Comparison of ENCODE assay signal across 29 cellular contexts in the genomic region with DNA sequence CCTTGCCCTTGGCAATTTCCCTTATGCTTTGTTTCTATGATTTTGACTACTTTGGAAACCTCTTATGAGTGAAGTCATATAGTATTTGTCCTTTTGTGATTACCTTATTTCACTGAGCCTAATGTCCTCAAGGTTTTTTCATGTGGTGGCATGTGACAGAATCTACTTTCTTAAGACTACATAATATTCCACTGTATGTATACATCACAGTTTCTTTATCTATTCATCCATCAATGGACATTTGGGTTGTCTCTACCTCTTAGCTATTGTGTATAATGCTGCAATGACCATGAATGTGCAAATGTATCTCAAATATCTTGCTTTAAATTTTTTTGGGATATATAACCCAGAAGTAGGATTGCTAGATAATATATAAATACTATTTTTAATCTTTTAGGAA.
"Had no signal": no experiment of that assay in that cellular context is flagged by ENCODE, and none has a peak within 500 bp of the region (broad histone marks: within the 10 kb centered on the region; RNA-seq: fewer than 3 reads in every experiment).

No MANE protein-coding gene starts in this region.

- H3K9ac ChIP-seq: neural progenitor cell, parathyroid adenoma had no signal

- H3K4me3 ChIP-seq: neural progenitor cell, ovary, psoas muscle, right lobe of liver, skin epidermis, smooth muscle cell, spleen, suprapubic skin, testis, tibial artery, transverse colon, upper lobe of left lung, vagina had no signal

- H3K36me3 ChIP-seq: neural progenitor cell, ovary, right lobe of liver, spleen, suprapubic skin, tibial artery, transverse colon, upper lobe of left lung, vagina had no signal

- H3K4me1 ChIP-seq: parathyroid adenoma, spleen, suprapubic skin, testis, vagina had no signal

- H3K27me3 ChIP-seq: neural progenitor cell, ovary, right lobe of liver, spleen, testis, tibial artery, transverse colon, upper lobe of left lung, vagina had no signal

- ATAC-seq: naive thymus-derived CD4-positive, alpha-beta T cell; natural killer cell; psoas muscle; right cardiac atrium; right lobe of liver; stimulated activated memory B cell treated with anti-CD40 and anti-IgM and Interleukin-4, amounts not matched to agents 10 μg/mL and 1 μg/mL and 100 μg/mL, for 72 hours; stimulated activated naive CD8-positive, alpha-beta T cell treated with anti-CD3 and anti-CD28 coated beads, Interleukin-15, amount 100 ng/mL, for 72 hours; stimulated activated naive CD8-positive, alpha-beta T cell treated with anti-CD3 and anti-CD28 coated beads, Interleukin-15, Interleukin-2, amounts not matched to agents 100 U/mL and 50 U/mL, for 24 hours had no signal

- DNase-seq: naive thymus-derived CD4-positive, alpha-beta T cell; natural killer cell; occipital lobe; ovary; posterior cingulate gyrus; psoas muscle; right cardiac atrium; right lobe of liver; spleen; stimulated activated CD4-positive, alpha-beta T cell treated with anti-CD3 and anti-CD28 coated beads, Interleukin-12 subunit alpha, Interleukin-12 subunit beta, amount 100 ng/mL, for 4 hours; stimulated activated CD4-positive, alpha-beta T cell treated with anti-CD3 and anti-CD28 coated beads, Interleukin-1b, Interleukin-23, amount 100 ng/mL, for 48 hours; stimulated activated CD4-positive, alpha-beta T cell treated with anti-CD3 and anti-CD28 coated beads, Interleukin-4, amount 100 ng/mL, for 1 hour; stimulated activated CD4-positive, alpha-beta T cell treated with anti-CD3 and anti-CD28 coated beads, Interleukin-4, amount 100 ng/mL, for 4 hours; stimulated activated CD8-positive, alpha-beta memory T cell treated with anti-CD3 and anti-CD28 coated beads, Interleukin-4, amount 100 ng/mL, for 48 hours; stimulated activated naive CD4-positive, alpha-beta T cell; stimulated activated naive CD8-positive, alpha-beta T cell treated with anti-CD3 and anti-CD28 coated beads, Interleukin-15, amount 100 ng/mL, for 72 hours; stimulated activated naive CD8-positive, alpha-beta T cell treated with anti-CD3 and anti-CD28 coated beads, Interleukin-15, Interleukin-2, amounts not matched to agents 100 U/mL and 50 U/mL, for 24 hours; substantia nigra; testis; tibial artery; transverse colon; upper lobe of left lung had no signal

- H3K4me2 ChIP-seq: neural progenitor cell had no signal

- H3K9me3 ChIP-seq: ovary, psoas muscle, right lobe of liver, spleen, suprapubic skin, testis, tibial artery, transverse colon, upper lobe of left lung, vagina had no signal

- H3K79me2 ChIP-seq: parathyroid adenoma had no signal

- H3K27ac ChIP-seq: neural progenitor cell, ovary, parathyroid adenoma, psoas muscle, skin epidermis, spleen, suprapubic skin, testis, upper lobe of left lung, vagina had no signal

- H2AFZ ChIP-seq: neural progenitor cell, parathyroid adenoma had no signal
